Comparison of ENCODE assay signal across 17 cellular contexts in the genomic region with DNA sequence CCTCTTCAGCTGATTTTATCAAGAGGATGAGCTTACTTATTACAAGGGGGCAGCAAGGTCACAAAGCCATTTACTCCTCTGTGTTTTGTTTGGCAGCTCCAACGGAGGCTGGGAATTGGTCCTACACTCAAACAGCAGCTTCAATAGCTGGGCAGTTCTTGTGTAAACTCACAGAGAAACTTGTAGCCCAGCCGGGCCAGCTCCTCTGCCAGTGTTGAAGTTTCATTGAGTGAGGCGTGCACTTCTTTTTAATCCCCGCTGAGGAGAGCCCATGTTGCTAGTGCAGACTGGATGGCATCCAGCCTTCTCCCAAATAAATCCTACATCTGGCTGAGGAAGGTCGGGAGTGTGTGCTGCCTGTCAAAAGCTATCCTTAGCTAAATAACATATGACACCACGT. TPM values are rescaled to one million over a fixed set of nuclear protein-coding genes. Genes with fewer than 3 reads are reported as not detected.
DNase-seq lines count a peak whose midpoint lies in the region; ATAC-seq and TF ChIP-seq lines count a peak whose summit lies in the region.
"Had no signal": no experiment of that assay in that cellular context is flagged by ENCODE, and none has a peak within 500 bp of the region (broad histone marks: within the 10 kb centered on the region; RNA-seq: fewer than 3 reads in every experiment).

No MANE protein-coding gene starts in this region.

- intact Hi-C loops in aorta (cut with DNase I), result no loop called here

- no peak overlapping the region for H3K27ac ChIP-seq in aorta (ENCODE audit: low read depth in 1 of 2, low read length in 2 of 2)
- H3K27ac ChIP-seq: dorsolateral prefrontal cortex, foreskin keratinocyte had no signal

- TF ChIP-seq CTCF in fibroblast of the aortic adventitia (IDR thresholded peaks at IDR 0.05; ENCODE audit: insufficient read depth, low read length), result no peak

- ATAC-seq in aorta (ENCODE audit: low FRiP score) (peak; percentile 72), HG03521 (IDR thresholded peaks at IDR 0.05; ENCODE audit: unreplicated experiment) (no peak), GM21576 (IDR thresholded peaks at IDR 0.05; ENCODE audit: unreplicated experiment) (no peak)
- ATAC-seq: activated T-cell treated with anti-CD3 and anti-CD28 coated beads, Interleukin-2, amount 50 U/mL, for 4 hours; CD8-positive, alpha-beta T cell; foreskin keratinocyte; natural killer cell had no signal

- 5 to 6% methylated on average over 6 of the region's 6 CpGs for WGBS in aorta, 2 donors

- H3K36me3 ChIP-seq in aorta (ENCODE audit: control insufficient read depth in 1 of 2, insufficient read depth in 2 of 2, low read length in 1 of 2), result no peaks in the 10 kb centered on the region

- no peak overlapping the region for H3K4me3 ChIP-seq in fibroblast of the aortic adventitia (ENCODE audit: low read depth, low read length)
- no peak overlapping the region for H3K4me3 ChIP-seq in aorta (ENCODE audit: low read length in 2 of 2)
- H3K4me3 ChIP-seq: dorsolateral prefrontal cortex had no signal

- no peaks in the 10 kb centered on the region for H3K9me3 ChIP-seq in aorta (ENCODE audit: control insufficient read depth, low read length)

- H3K27me3 ChIP-seq in aorta (ENCODE audit: control insufficient read depth in 1 of 2, insufficient read depth in 2 of 2, low read length in 1 of 2), result no peaks in the 10 kb centered on the region
- H3K27me3 ChIP-seq: dorsolateral prefrontal cortex, foreskin keratinocyte had no signal

- DNase-seq in NCI-H82 (lab: John Stamatoyannopoulos, UW) (peak; percentile 83), NCI-H82 treated with DMSO at 0.1 percent for 48 hours (lab: John Stamatoyannopoulos, UW; ENCODE audit: unreplicated experiment) (no peak), fibroblast of the aortic adventitia (ENCODE audit: low read depth) (peak; percentile 41), myocyte (ENCODE audit: low read depth) (peak; percentile 47), aorta (peak in 1 of 2 donors; percentile 54), NCI-H2107 (lab: John Stamatoyannopoulos, UW) (no peak)
- DNase-seq: activated T-cell treated with anti-CD3 and anti-CD28 coated beads, Interleukin-2, amount 50 U/mL, for 4 hours; CD8-positive, alpha-beta T cell; dorsolateral prefrontal cortex; foreskin keratinocyte; immature natural killer cell; natural killer cell; NCI-H345; small intestine had no signal

- no peaks in the 10 kb centered on the region for H3K4me1 ChIP-seq in aorta (ENCODE audit: control insufficient read depth in 1 of 2, insufficient read depth in 2 of 2, low read length in 2 of 2)

RNA-seq across cellular contexts. Expression of a gene that starts 59.5 kb away (rescaled TPM):
- total RNA-seq in fibroblast of the aortic adventitia (ENCODE audit: low replicate concordance), result not detected in 2 replicates
- total RNA-seq in myocyte, result not detected in 2 replicates
- not detected for polyA plus RNA-seq in myocyte (2012)
- total RNA-seq in aorta, result not detected
- polyA plus RNA-seq in aorta, result not detected
- total RNA-seq: activated T-cell treated with anti-CD3 and anti-CD28 coated beads, Interleukin-2, amount 50 U/mL, for 4 hours; CD8-positive, alpha-beta T cell; foreskin keratinocyte; H1; natural killer cell had no signal
- polyA plus RNA-seq: foreskin keratinocyte, H1 had no signal

Comparison
In these comparisons a context has a peak if more than half of its experiments do, and no peak if none do; other contexts are left out.
1. DNase-seq: peak in NCI-H82 (single experiment), fibroblast of the aortic adventitia (single experiment) and myocyte (single experiment); none in NCI-H82 treated with DMSO at 0.1 percent for 48 hours (single experiment) and NCI-H2107 (single experiment).